9 cellular contexts compared by ENCODE assay signal in the genomic region with DNA sequence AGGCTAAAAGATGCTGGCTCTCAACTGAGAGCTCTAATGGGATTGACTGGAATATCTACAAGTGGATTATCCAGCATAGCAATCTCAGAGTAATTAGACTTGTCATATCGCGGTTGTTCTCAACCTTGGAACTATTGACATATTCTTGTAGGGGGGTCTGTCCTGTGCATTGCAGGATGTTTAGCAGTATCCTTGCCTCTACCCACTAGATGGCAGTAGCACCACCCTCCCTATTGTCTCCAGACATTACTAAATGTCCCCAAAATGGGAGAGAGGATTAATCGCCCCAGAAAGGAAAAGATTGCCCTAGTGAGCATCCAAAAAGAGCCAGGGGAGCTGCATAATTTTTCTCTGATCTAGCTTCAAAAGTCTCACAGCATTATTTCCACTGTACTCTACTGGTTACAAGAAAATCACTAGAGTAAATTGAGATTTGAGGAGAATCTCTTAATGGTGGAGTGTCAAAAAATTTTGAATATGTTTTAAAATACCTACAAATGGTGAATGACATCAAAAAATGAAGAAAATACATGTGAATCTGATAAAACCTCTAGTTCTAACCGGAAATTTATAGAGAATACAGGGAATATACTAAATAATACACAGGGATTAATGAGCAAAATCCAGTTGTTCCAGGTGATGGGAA.
A peak's percentile ranks its signal among the peaks of the same experiment; 100 is the strongest.
DNase-seq lines count a peak whose midpoint lies in the region; ATAC-seq and TF ChIP-seq lines count a peak whose summit lies in the region.
"Had no signal": no experiment of that assay in that cellular context is flagged by ENCODE, and none has a peak within 500 bp of the region (broad histone marks: within the 10 kb centered on the region; RNA-seq: fewer than 3 reads in every experiment).

No MANE protein-coding gene starts in this region.

- ATAC-seq in GM19025 (IDR thresholded peaks at IDR 0.05; ENCODE audit: low read depth, unreplicated experiment) (peak; percentile 82), HG03064 (IDR thresholded peaks at IDR 0.05; ENCODE audit: low read depth, unreplicated experiment) (peak; percentile 74)

- no peaks in the 10 kb centered on the region for H3K4me1 ChIP-seq in neural progenitor cell
- H3K4me1 ChIP-seq in CD8-positive, alpha-beta memory T cell (ENCODE audit: insufficient read depth, low read length): no peaks in the 10 kb centered on the region

- H3K27ac Mint-ChIP-seq in neural progenitor cell: no peak overlapping the region
- H3K27ac Mint-ChIP-seq in CD8-positive, alpha-beta memory T cell: no peak overlapping the region
- H3K27ac Mint-ChIP-seq: activated naive CD4-positive, alpha-beta T cell treated with anti-CD3 and anti-CD28 coated beads, Interleukin-2, amount 50 U/mL, for 72 hours had no signal

- no peaks in the 10 kb centered on the region for H3K27me3 Mint-ChIP-seq in neural progenitor cell (ENCODE audit: insufficient read depth, low read depth)
- no peaks in the 10 kb centered on the region for H3K27me3 Mint-ChIP-seq in CD8-positive, alpha-beta memory T cell

- no peak overlapping the region for H3K4me2 ChIP-seq in neural progenitor cell

- H3K4me3 Mint-ChIP-seq in neural progenitor cell: no peak overlapping the region
- no peak overlapping the region for H3K4me3 Mint-ChIP-seq in CD8-positive, alpha-beta memory T cell

- no peak overlapping the region for H3K4me3 ChIP-seq in neural progenitor cell
- H3K4me3 ChIP-seq in CD8-positive, alpha-beta memory T cell (ENCODE audit: low read length): no peak overlapping the region

- TF ChIP-seq CTCF in neural progenitor cell (IDR thresholded peaks at IDR 0.05): peak; percentile 78

- H3K27me3 ChIP-seq in neural progenitor cell: no peaks in the 10 kb centered on the region
- H3K27me3 ChIP-seq in CD8-positive, alpha-beta memory T cell (ENCODE audit: insufficient read depth, low read length, poor library complexity, severe bottlenecking): no peaks in the 10 kb centered on the region

- CTCF ChIA-PET in CD8-positive, alpha-beta memory T cell (lab: Charles Lee): no interaction called here

- DNase-seq in Daoy (ENCODE audit: low read depth) (peak; percentile 4), NCI-H226 (peak; percentile 10), dedifferentiated amniotic fluid mesenchymal stem cell (ENCODE audit: extremely low spot score) (peak; percentile 54), neural progenitor cell (ENCODE audit: low spot score) (peak; percentile 72), NCI-H187 (lab: John Stamatoyannopoulos, UW) (no peak)
- DNase-seq in CD8-positive, alpha-beta memory T cell: no peak

- POLR2A ChIA-PET in CD8-positive, alpha-beta memory T cell (lab: Charles Lee): no interaction called here

- H3K4me1 Mint-ChIP-seq in neural progenitor cell: no peaks in the 10 kb centered on the region
- no peaks in the 10 kb centered on the region for H3K4me1 Mint-ChIP-seq in CD8-positive, alpha-beta memory T cell

- peaks cover 3% of the 10 kb centered on the region for H3K9me3 Mint-ChIP-seq in neural progenitor cell
- peaks cover 0 to 4% (median 0%) of the 10 kb centered on the region in 5 donors for H3K9me3 Mint-ChIP-seq in CD8-positive, alpha-beta memory T cell

- no peaks in the 10 kb centered on the region for H4K20me1 ChIP-seq in neural progenitor cell (ENCODE audit: low read depth)

- no peaks in the 10 kb centered on the region for H3K79me2 ChIP-seq in neural progenitor cell (ENCODE audit: low read depth)

- H3K9me3 ChIP-seq in neural progenitor cell (ENCODE audit: low read depth): no peaks in the 10 kb centered on the region
- H3K9me3 ChIP-seq in CD8-positive, alpha-beta memory T cell (ENCODE audit: low read length): no peaks in the 10 kb centered on the region

- peak overlapping the region; percentile 7 for H2AFZ ChIP-seq in neural progenitor cell (replicated peaks)

- no peak overlapping the region for H3K27ac ChIP-seq in neural progenitor cell
- no peak overlapping the region for H3K27ac ChIP-seq in CD8-positive, alpha-beta memory T cell (ENCODE audit: low read depth, low read length)

- H3K36me3 ChIP-seq in neural progenitor cell: no peaks in the 10 kb centered on the region
- no peaks in the 10 kb centered on the region for H3K36me3 ChIP-seq in CD8-positive, alpha-beta memory T cell (ENCODE audit: insufficient read depth, low read length)

- H3F3A ChIP-seq in neural progenitor cell (ENCODE audit: low read depth): no peaks in the 10 kb centered on the region

- H3K36me3 Mint-ChIP-seq in neural progenitor cell: peaks cover 2% of the 10 kb centered on the region
- no peaks in the 10 kb centered on the region for H3K36me3 Mint-ChIP-seq in CD8-positive, alpha-beta memory T cell
- H3K36me3 Mint-ChIP-seq: activated naive CD4-positive, alpha-beta T cell treated with anti-CD3 and anti-CD28 coated beads, Interleukin-2, amount 50 U/mL, for 72 hours had no signal

- no peak overlapping the region for H3K9ac ChIP-seq in neural progenitor cell

Comparison
In these comparisons a context has a peak if more than half of its experiments do, and no peak if none do; other contexts are left out.
1. DNase-seq: peak in Daoy (single experiment), NCI-H226 (single experiment), dedifferentiated amniotic fluid mesenchymal stem cell (single experiment) and neural progenitor cell (single experiment); none in CD8-positive, alpha-beta memory T cell (0 of 5) and NCI-H187 (0 of 2).